In the genomic region with DNA sequence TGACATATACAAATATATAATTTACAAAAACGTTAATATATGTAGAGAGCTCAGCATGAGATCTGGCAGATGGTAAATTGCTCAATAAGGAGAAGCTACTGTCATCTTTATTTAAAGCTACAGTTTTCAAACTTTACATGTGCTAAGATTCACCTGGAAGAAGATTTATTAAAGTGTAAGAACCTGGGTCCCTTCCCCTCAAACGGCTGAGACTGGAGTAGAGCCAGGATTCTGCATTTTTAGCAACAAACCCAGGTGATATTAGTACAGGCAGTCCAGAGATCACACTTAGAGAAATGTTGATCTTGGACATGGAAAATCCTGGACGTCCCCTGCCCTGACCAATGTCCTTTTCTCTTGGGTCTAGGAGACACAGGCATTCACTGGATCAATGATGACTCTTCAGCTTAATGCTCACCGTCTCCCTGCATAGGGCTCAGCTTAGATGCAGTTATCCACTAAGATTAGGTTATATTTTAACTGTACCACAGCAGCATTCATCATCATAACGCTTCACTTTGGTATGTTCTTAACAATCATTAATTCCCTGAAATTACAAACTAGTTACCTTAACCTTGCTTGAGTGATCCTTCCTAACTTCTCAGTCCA, we compare ENCODE assay signal across 10 cellular contexts. TPM values are rescaled to one million over a fixed set of nuclear protein-coding genes. Genes with fewer than 3 reads are reported as not detected.
DNase-seq lines count a peak whose midpoint lies in the region; ATAC-seq, FAIRE-seq and TF ChIP-seq lines count a peak whose summit lies in the region.
"Had no signal": no experiment of that assay in that cellular context is flagged by ENCODE, and none has a peak within 500 bp of the region (broad histone marks: within the 10 kb centered on the region; RNA-seq: fewer than 3 reads in every experiment).

No MANE protein-coding gene starts in this region.

- no peaks in the 10 kb centered on the region for H3K9me3 ChIP-seq in GM23248 (ENCODE audit: low read depth)

- no peaks in the 10 kb centered on the region for H3K27me3 ChIP-seq in GM23248 (replicated peaks; ENCODE audit: insufficient read depth)

- peak; percentile 99 for FAIRE-seq in RCC 7860 (lab: Jason Lieb, UNC)
- FAIRE-seq: bronchial epithelial cell had no signal

- TF ChIP-seq CTCF in epithelial cell of proximal tubule (conservative IDR thresholded peaks at IDR 0.05; ENCODE audit: low read depth, low read length) (no peak), omental fat pad (IDR thresholded peaks at IDR 0.05) (no peak)

- peak overlapping the region; percentile 52 for H3K9ac ChIP-seq in GM23248
- H3K9ac ChIP-seq: parathyroid adenoma had no signal

- 0 out of 2 replicates have a peak, but pooled peaks cover 4% of the 10 kb centered on the region for H4K20me1 ChIP-seq in GM23248 (ENCODE audit: insufficient read depth)

- no peak overlapping the region for H2AFZ ChIP-seq in GM23248
- H2AFZ ChIP-seq: parathyroid adenoma had no signal

- H3K27ac ChIP-seq in GM23248, result peak overlapping the region; percentile 80
- H3K27ac ChIP-seq: parathyroid adenoma had no signal

- peaks cover 70% of the 10 kb centered on the region for H3F3A ChIP-seq in GM23248 (ENCODE audit: insufficient read depth)

- H3K4me1 ChIP-seq in GM23248 (ENCODE audit: insufficient read depth), result peaks cover 52% of the 10 kb centered on the region
- H3K4me1 ChIP-seq: parathyroid adenoma had no signal

- H3K79me2 ChIP-seq in GM23248 (ENCODE audit: insufficient read depth), result peaks cover 90% of the 10 kb centered on the region
- H3K79me2 ChIP-seq: parathyroid adenoma had no signal

- H3K9me2 ChIP-seq in GM23248 (ENCODE audit: insufficient read depth), result no peaks in the 10 kb centered on the region

- ATAC-seq in omental fat pad (ENCODE audit: low FRiP score), result no peak

- DNase-seq in GM23248 (no peak), RCC 7860 (ENCODE audit: low spot score) (peak; percentile 99), epithelial cell of proximal tubule (ENCODE audit: low read depth) (peak; percentile 94), renal cortical epithelial cell (ENCODE audit: low read depth) (peak; percentile 98), omental fat pad (ENCODE audit: low spot score) (no peak), cardiac septum (ENCODE audit: low spot score) (no peak), NCI-H1048 (lab: John Stamatoyannopoulos, UW) (no peak)
- DNase-seq: activated B cell treated with CpG ODN at 0.5 μM for 24 hours had no signal

- H3K4me3 ChIP-seq in GM23248 (peak overlapping the region; percentile 9), epithelial cell of proximal tubule (ENCODE audit: low read depth, low read length) (no peak overlapping the region)

- peak overlapping the region; percentile 68 for H3K4me2 ChIP-seq in GM23248 (ENCODE audit: unreplicated experiment)

- in situ Hi-C loops in GM23248 (cut with MboI), result no loop called here

- peaks cover 35% of the 10 kb centered on the region for H3K36me3 ChIP-seq in GM23248 (ENCODE audit: low read depth)

- intact Hi-C loops in cardiac septum (cut with DNase I), result no loop called here

- WGBS in GM23248 (ENCODE audit: low coverage in 1 of 2, low lambda C conversion rate in 2 of 2, missing lambda C conversion rate in 2 of 2), 2 experiments, result 58 to 64% methylated on average over 5 of the region's 5 CpGs

RNA-seq across cellular contexts. Expression of a gene that starts 20.4 kb away (rescaled TPM):
- total RNA-seq in GM23248 (2014; rRNA removed; shearing (Covaris generic)), result 36.0 and 45.6 TPM in 2 replicates
- 25.1 and 26.7 TPM in 2 replicates for polyA plus RNA-seq in GM23248 (2016; fragmentation: Nextera tagmentation; extraction: Ambion mirVana)
- total RNA-seq in epithelial cell of proximal tubule (36.1 and 37.0 TPM in 2 replicates), renal cortical epithelial cell (39.4 and 107 TPM in 2 replicates), omental fat pad (10 to 100 TPM; 20.1 to 26.8 (median 25.3) TPM), cardiac septum (8.5 TPM)

RNA-seq across cellular contexts. Expression of a gene that starts 56.8 kb away (rescaled TPM):
- 20.8 and 27.1 TPM in 2 replicates for total RNA-seq in GM23248 (2014; rRNA removed; shearing (Covaris generic))
- 12.4 and 14.0 TPM in 2 replicates for polyA plus RNA-seq in GM23248 (2016; fragmentation: Nextera tagmentation; extraction: Ambion mirVana)
- total RNA-seq in epithelial cell of proximal tubule, result 31.2 and 46.9 TPM in 2 replicates
- 33.9 and 50.8 TPM in 2 replicates for total RNA-seq in renal cortical epithelial cell
- total RNA-seq in omental fat pad, result 10 to 100 TPM; 46.3 to 73.4 (median 54.0) TPM
- 32.7 TPM for total RNA-seq in cardiac septum

Comparison
In these comparisons a context has a peak if more than half of its experiments do, and no peak if none do; other contexts are left out.
1. DNase-seq: peak in RCC 7860 (single experiment), epithelial cell of proximal tubule (single experiment) and renal cortical epithelial cell (single experiment); none in GM23248 (single experiment), omental fat pad (single experiment), cardiac septum (single experiment) and NCI-H1048 (single experiment).